10 cellular contexts compared by ENCODE assay signal in the genomic region with DNA sequence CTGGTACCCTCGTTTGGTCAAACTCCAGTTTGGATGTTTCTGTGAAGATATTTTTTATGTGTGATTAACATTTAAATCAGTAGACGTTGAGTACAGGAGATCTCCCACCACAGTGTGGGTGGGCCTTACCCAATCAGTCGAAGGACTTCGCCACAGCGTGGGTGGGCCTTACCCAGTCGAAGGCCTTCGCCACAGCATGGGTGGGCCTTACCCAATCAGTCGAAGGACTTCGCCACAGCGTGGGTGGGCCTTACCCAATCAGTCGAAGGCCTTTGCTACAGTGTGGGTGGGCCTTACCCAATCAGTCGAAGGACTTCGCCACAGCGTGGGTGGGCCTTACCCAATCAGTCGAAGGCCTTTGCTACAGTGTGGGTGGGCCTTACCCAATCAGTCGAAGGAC. TPM values are rescaled to one million over a fixed set of nuclear protein-coding genes. Genes with fewer than 3 reads are reported as not detected.
"Had no signal": no experiment of that assay in that cellular context is flagged by ENCODE, and none has a peak within 500 bp of the region (broad histone marks: within the 10 kb centered on the region; RNA-seq: fewer than 3 reads in every experiment).

No MANE protein-coding gene starts in this region.

RNA-seq across cellular contexts. Expression of a gene that starts 16.7 kb away (rescaled TPM):
- total RNA-seq: bronchial epithelial cell; dermis blood vessel endothelial cell; glomerular endothelial cell; left ventricle myocardium inferior; myocyte; pancreas; T-helper 1 cell treated with Interleukin-12 subunit alpha and Interleukin-12 subunit beta and Interleukin-4 antibody, amounts not matched to agents 30 ng/mL and 1 ng/mL, for 36 hours had no signal
- polyA plus RNA-seq: heart right ventricle, lung, pancreas had no signal

RNA-seq across cellular contexts. Expression of a gene that starts 49.1 kb away (rescaled TPM):
- total RNA-seq: bronchial epithelial cell, dermis blood vessel endothelial cell, esophagus squamous epithelium, left ventricle myocardium inferior, pancreas had no signal
